ENCODE assay signal across 1 cellular context in genomic region chr17:49361129-49361901, GRCh38.
TF ChIP-seq lines count a peak whose summit lies in the region.

No MANE protein-coding gene starts in this region.

TF ChIP-seq in HepG2, 621 proteins besides CTCF, POLR2A, EP300 and RAD21 (continued from another document and continues in another):
- TF ChIP-seq LRRFIP1 (CRISPR knock-in tag; conservative IDR thresholded peaks at IDR 0.05) (no peak), RBFOX2 (IDR thresholded peaks at IDR 0.05; ENCODE audit: low read depth, low read length) (peak; percentile 80), ZBTB4 (CRISPR knock-in tag; IDR thresholded peaks at IDR 0.05; ENCODE audit: borderline replicate concordance) (peak; percentile 58; the same call in 1 of the 2 replicates), NFYC (CRISPR knock-in tag; IDR thresholded peaks at IDR 0.05) (peak; percentile 22), ZSCAN29 (CRISPR knock-in tag; conservative IDR thresholded peaks at IDR 0.05) (no peak), TAF1 (CRISPR knock-in tag; IDR thresholded peaks at IDR 0.05) (0 out of 2 replicates have a peak, but pooled peaks have one; percentile 60), FOXK1 (CRISPR knock-in tag; IDR thresholded peaks at IDR 0.05; ENCODE audit: borderline replicate concordance, low read depth) (no peak), NCOR1 (IDR thresholded peaks at IDR 0.05; ENCODE audit: borderline replicate concordance, low read length) (no peak), PAWR (CRISPR knock-in tag; IDR thresholded peaks at IDR 0.05; ENCODE audit: borderline replicate concordance) (no peak), XRCC5 (optimal IDR thresholded peaks at IDR 0.05; ENCODE audit: low read length) (peak; percentile 8), HDAC6 (IDR thresholded peaks at IDR 0.05; ENCODE audit: low read depth, low read length) (no peak), UBTF (CRISPR knock-in tag; IDR thresholded peaks at IDR 0.05) (peak; percentile 95), REXO4 (CRISPR knock-in tag; IDR thresholded peaks at IDR 0.05; ENCODE audit: borderline replicate concordance) (no peak), ZNF891 (CRISPR knock-in tag; IDR thresholded peaks at IDR 0.05) (peak; percentile 53; the same call in 1 of the 2 replicates), ZNF614 (CRISPR knock-in tag; IDR thresholded peaks at IDR 0.05; ENCODE audit: borderline replicate concordance) (peak; percentile 63; the same call in 1 of the 2 replicates), TBL1XR1 (IDR thresholded peaks at IDR 0.05; ENCODE audit: borderline replicate concordance, low read length, partially characterized antibody) (peak; percentile 56), PITX1 (CRISPR knock-in tag; IDR thresholded peaks at IDR 0.05) (no peak), ZNF180 (CRISPR knock-in tag; IDR thresholded peaks at IDR 0.05; ENCODE audit: borderline replicate concordance, low read depth) (no peak), KDM3A (CRISPR knock-in tag; IDR thresholded peaks at IDR 0.05; ENCODE audit: low read depth) (no peak), ZKSCAN1 (IDR thresholded peaks at IDR 0.05; ENCODE audit: low read length) (no peak), ZFX (CRISPR knock-in tag; IDR thresholded peaks at IDR 0.05; ENCODE audit: low read depth) (peak; percentile 86), ZNF44 (CRISPR knock-in tag; IDR thresholded peaks at IDR 0.05) (no peak), REPIN1 (CRISPR knock-in tag; IDR thresholded peaks at IDR 0.05; ENCODE audit: borderline replicate concordance, low read depth) (peak; percentile 16; the same call in 1 of the 2 replicates), LBX2 (CRISPR knock-in tag; IDR thresholded peaks at IDR 0.05; ENCODE audit: borderline replicate concordance) (no peak; the same call in 1 of the 2 replicates), KLF15 (CRISPR knock-in tag; IDR thresholded peaks at IDR 0.05; ENCODE audit: borderline replicate concordance) (peak; percentile 48; the same call in 1 of the 2 replicates), SPEN (CRISPR knock-in tag; IDR thresholded peaks at IDR 0.05; ENCODE audit: low read depth) (peak; percentile 45; the same call in 1 of the 2 replicates), ZNF530 (CRISPR knock-in tag; IDR thresholded peaks at IDR 0.05; ENCODE audit: low read depth) (no peak; the same call in 1 of the 2 replicates), SAP130 (CRISPR knock-in tag; IDR thresholded peaks at IDR 0.05; ENCODE audit: low read depth) (peak; percentile 59), SALL2 (CRISPR knock-in tag; IDR thresholded peaks at IDR 0.05) (no peak), MAFG (CRISPR knock-in tag; IDR thresholded peaks at IDR 0.05) (no peak), PCBP1 (IDR thresholded peaks at IDR 0.05; ENCODE audit: borderline replicate concordance, low read depth, low read length) (0 out of 2 replicates have a peak, but pooled peaks have one; percentile 35), ZNF512 (CRISPR knock-in tag; IDR thresholded peaks at IDR 0.05) (no peak; the same call in 1 of the 2 replicates), ZNF761 (CRISPR knock-in tag; conservative IDR thresholded peaks at IDR 0.05) (peak; percentile 41; the same call in 1 of the 2 replicates), ZNF652 (CRISPR knock-in tag; IDR thresholded peaks at IDR 0.05; ENCODE audit: borderline replicate concordance, low read depth) (no peak), E2F1 (CRISPR knock-in tag; IDR thresholded peaks at IDR 0.05) (0 out of 2 replicates have a peak, but pooled peaks have one; percentile 19), TMF1 (CRISPR knock-in tag; IDR thresholded peaks at IDR 0.05; ENCODE audit: low read depth) (peak; percentile 58; the same call in 1 of the 2 replicates), ARNT2 (CRISPR knock-in tag; IDR thresholded peaks at IDR 0.05; ENCODE audit: low read depth) (no peak), ZNF407 (CRISPR knock-in tag; IDR thresholded peaks at IDR 0.05; ENCODE audit: not compliant biosample characterization) (peak; percentile 43), NFKBIZ (CRISPR knock-in tag; IDR thresholded peaks at IDR 0.05) (0 out of 2 replicates have a peak, but pooled peaks have one; percentile 24), ZFP90 (CRISPR knock-in tag; IDR thresholded peaks at IDR 0.05; ENCODE audit: borderline replicate concordance) (no peak; the same call in 1 of the 2 replicates), NBN (conservative IDR thresholded peaks at IDR 0.05) (no peak), ZBTB1 (CRISPR knock-in tag; IDR thresholded peaks at IDR 0.05; ENCODE audit: borderline replicate concordance) (no peak), RFXAP (CRISPR knock-in tag; IDR thresholded peaks at IDR 0.05; ENCODE audit: borderline replicate concordance) (no peak), GATAD1 (CRISPR knock-in tag; IDR thresholded peaks at IDR 0.05) (peak; percentile 24; the same call in 1 of the 2 replicates), ZNF3 (CRISPR knock-in tag; IDR thresholded peaks at IDR 0.05) (no peak), ETV6 (CRISPR knock-in tag; conservative IDR thresholded peaks at IDR 0.05) (0 out of 2 replicates have a peak, but pooled peaks have one; percentile 47)
